ENCODE assay signal across 18 cellular contexts in genomic region chr20:2122921-2123320, GRCh38. TPM values are rescaled to one million over a fixed set of nuclear protein-coding genes. Genes with fewer than 3 reads are reported as not detected.
DNase-seq lines count a peak whose midpoint lies in the region; ATAC-seq and TF ChIP-seq lines count a peak whose summit lies in the region.
"Had no signal": no experiment of that assay in that cellular context is flagged by ENCODE, and none has a peak within 500 bp of the region (broad histone marks: within the 10 kb centered on the region; RNA-seq: fewer than 3 reads in every experiment).

No MANE protein-coding gene starts in this region.

- no peak overlapping the region for H3K4me3 Mint-ChIP-seq in activated CD8-positive, alpha-beta T cell treated with anti-CD3 and anti-CD28 coated beads, Interleukin-2, amount 10 ng/mL, durations not matched to agents 7 days and 5 days
- H3K4me3 Mint-ChIP-seq in activated CD8-positive, alpha-beta T cell treated with anti-CD3 and anti-CD28 coated beads for 36 hours, result no peak overlapping the region
- no peak overlapping the region for H3K4me3 Mint-ChIP-seq in nephron
- H3K4me3 Mint-ChIP-seq: immature natural killer cell, mesothelial cell of epicardium had no signal

- H3K27me3 Mint-ChIP-seq in activated CD8-positive, alpha-beta T cell treated with anti-CD3 and anti-CD28 coated beads, Interleukin-2, amount 10 ng/mL, durations not matched to agents 7 days and 5 days (ENCODE audit: low read depth), result no peaks in the 10 kb centered on the region
- H3K27me3 Mint-ChIP-seq in activated CD8-positive, alpha-beta T cell treated with anti-CD3 and anti-CD28 coated beads for 36 hours, result no peaks in the 10 kb centered on the region
- H3K27me3 Mint-ChIP-seq in nephron (ENCODE audit: low read depth), result no peaks in the 10 kb centered on the region

- peaks cover 18% of the 10 kb centered on the region for H3K4me1 Mint-ChIP-seq in activated CD8-positive, alpha-beta T cell treated with anti-CD3 and anti-CD28 coated beads, Interleukin-2, amount 10 ng/mL, durations not matched to agents 7 days and 5 days (ENCODE audit: low read depth)
- peaks cover 69% of the 10 kb centered on the region for H3K4me1 Mint-ChIP-seq in activated CD8-positive, alpha-beta T cell treated with anti-CD3 and anti-CD28 coated beads for 36 hours (ENCODE audit: low read depth)
- H3K4me1 Mint-ChIP-seq in nephron, result peaks cover 25% of the 10 kb centered on the region
- H3K4me1 Mint-ChIP-seq: mesothelial cell of epicardium had no signal

- intact Hi-C loops in activated CD8-positive, alpha-beta T cell treated with anti-CD3 and anti-CD28 coated beads for 36 hours (cut with micrococcal nuclease), result no loop called here

- POLR2A ChIA-PET in activated CD8-positive, alpha-beta T cell treated with anti-CD3 and anti-CD28 coated beads, Interleukin-2, amount 10 ng/mL, durations not matched to agents 7 days and 5 days (lab: Charles Lee), result no interaction called here
- POLR2A ChIA-PET in activated CD8-positive, alpha-beta T cell treated with anti-CD3 and anti-CD28 coated beads for 36 hours (lab: Charles Lee), result no interaction called here

- no peak overlapping the region for H3K4me3 ChIP-seq in fibroblast of villous mesenchyme (ENCODE audit: low read depth, low read length)
- H3K4me3 ChIP-seq: adrenal gland, K562 had no signal

- no peak for TF ChIP-seq CTCF in activated CD8-positive, alpha-beta T cell treated with anti-CD3 and anti-CD28 coated beads for 36 hours (IDR thresholded peaks at IDR 0.05)
- TF ChIP-seq CTCF in fibroblast of villous mesenchyme (IDR thresholded peaks at IDR 0.05; ENCODE audit: insufficient read depth, low read depth, low read length), result no peak
- no peak for TF ChIP-seq CTCF in nephron (IDR thresholded peaks at IDR 0.05; ENCODE audit: unreplicated experiment in 3 of 3)

- ATAC-seq in activated CD8-positive, alpha-beta T cell treated with anti-CD3 and anti-CD28 coated beads, Interleukin-2, amount 10 ng/mL, durations not matched to agents 7 days and 5 days, result no peak
- ATAC-seq in activated CD8-positive, alpha-beta T cell treated with anti-CD3 and anti-CD28 coated beads for 36 hours, result no peak
- ATAC-seq in GM21528 (IDR thresholded peaks at IDR 0.05; ENCODE audit: low FRiP score, unreplicated experiment), result no peak
- ATAC-seq: K562 had no signal

- H3K9me3 Mint-ChIP-seq in activated CD8-positive, alpha-beta T cell treated with anti-CD3 and anti-CD28 coated beads, Interleukin-2, amount 10 ng/mL, durations not matched to agents 7 days and 5 days (ENCODE audit: insufficient read depth), result no peaks in the 10 kb centered on the region
- peaks cover 4% of the 10 kb centered on the region for H3K9me3 Mint-ChIP-seq in activated CD8-positive, alpha-beta T cell treated with anti-CD3 and anti-CD28 coated beads for 36 hours
- no peaks in the 10 kb centered on the region for H3K9me3 Mint-ChIP-seq in nephron
- H3K9me3 Mint-ChIP-seq: immature natural killer cell, mesothelial cell of epicardium had no signal

- CTCF ChIA-PET in activated CD8-positive, alpha-beta T cell treated with anti-CD3 and anti-CD28 coated beads, Interleukin-2, amount 10 ng/mL, durations not matched to agents 7 days and 5 days (lab: Charles Lee), result no interaction called here
- CTCF ChIA-PET in activated CD8-positive, alpha-beta T cell treated with anti-CD3 and anti-CD28 coated beads for 36 hours (lab: Charles Lee), result interaction anchor here (1.0 to 1.3 kb wide), 3 partner anchors 10 to 17 kb away, joined by 3 read pairs; no protein-coding TSS in a partner anchor

- DNase-seq in activated CD8-positive, alpha-beta T cell treated with anti-CD3 and anti-CD28 coated beads, Interleukin-2, amount 10 ng/mL, durations not matched to agents 7 days and 5 days, result no peak
- no peak for DNase-seq in activated CD8-positive, alpha-beta T cell treated with anti-CD3 and anti-CD28 coated beads for 36 hours
- peak; percentile 84 for DNase-seq in fibroblast of villous mesenchyme (ENCODE audit: low read depth)
- no peak for DNase-seq in NCI-H345 (lab: John Stamatoyannopoulos, UW)
- DNase-seq in ACHN, result no peak
- DNase-seq in NCI-H524 (lab: John Stamatoyannopoulos, UW), result no peak
- DNase-seq: activated CD4-positive, CD25-positive, alpha-beta regulatory T cell; DMS53; immature natural killer cell; NCI-H2081; NCI-H526 treated with DMSO at 0.1 percent for 48 hours; SIG-M5; T-helper 2 cell had no signal

- peaks cover 34% of the 10 kb centered on the region for H3K36me3 Mint-ChIP-seq in activated CD8-positive, alpha-beta T cell treated with anti-CD3 and anti-CD28 coated beads, Interleukin-2, amount 10 ng/mL, durations not matched to agents 7 days and 5 days (ENCODE audit: low read depth)
- H3K36me3 Mint-ChIP-seq in activated CD8-positive, alpha-beta T cell treated with anti-CD3 and anti-CD28 coated beads for 36 hours (ENCODE audit: low read depth), result peaks cover 45% of the 10 kb centered on the region
- peaks cover 38% of the 10 kb centered on the region for H3K36me3 Mint-ChIP-seq in nephron (ENCODE audit: low read depth)

- H3K27ac Mint-ChIP-seq in activated CD8-positive, alpha-beta T cell treated with anti-CD3 and anti-CD28 coated beads, Interleukin-2, amount 10 ng/mL, durations not matched to agents 7 days and 5 days, result peak overlapping the region; percentile 14
- H3K27ac Mint-ChIP-seq in activated CD8-positive, alpha-beta T cell treated with anti-CD3 and anti-CD28 coated beads for 36 hours, result no peak overlapping the region
- H3K27ac Mint-ChIP-seq in nephron, result peak overlapping the region; percentile 75 to 86 (median 85)
- H3K27ac Mint-ChIP-seq: mesothelial cell of epicardium had no signal

- in situ Hi-C loops in ACHN (cut with HindIII; ENCODE audit: low pct_ligation_motif_present, low pct_unique_long_range_greater_than_20kb, low sequenced_read_pairs), result no loop called here

RNA-seq across cellular contexts. Expression of gene STK35, which starts 21.3 kb away (rescaled TPM):
- total RNA-seq in activated CD8-positive, alpha-beta T cell treated with anti-CD3 and anti-CD28 coated beads, Interleukin-2, amount 10 ng/mL, durations not matched to agents 7 days and 5 days, result 10 to 100 TPM; 14.9 to 16.2 TPM
- 10 to 100 TPM; 18.0 to 18.4 TPM for total RNA-seq in activated CD8-positive, alpha-beta T cell treated with anti-CD3 and anti-CD28 coated beads for 36 hours
- 17.7 and 20.3 TPM in 2 replicates for total RNA-seq in fibroblast of villous mesenchyme
